Comparison of ENCODE assay signal across 27 cellular contexts in genomic region chr7:123771846-123772245, GRCh38.
"Had no signal": no experiment of that assay in that cellular context is flagged by ENCODE, and none has a peak within 500 bp of the region (broad histone marks: within the 10 kb centered on the region; RNA-seq: fewer than 3 reads in every experiment).

No MANE protein-coding gene starts in this region.

- DNase-seq: activated CD4-positive, alpha-beta memory T cell treated with anti-CD3 and anti-CD28 coated beads, Interleukin-2, amount 10 ng/mL, durations not matched to agents 7 days and 5 days; activated CD4-positive, alpha-beta T cell treated with anti-CD3 and anti-CD28 coated beads for 1 hour; activated CD4-positive, alpha-beta T cell treated with anti-CD3 and anti-CD28 coated beads for 4 hours; activated CD4-positive, alpha-beta T cell treated with anti-CD3 and anti-CD28 coated beads, Interleukin-2, amount 10 ng/mL, durations not matched to agents 7 days and 5 days; activated CD4-positive, alpha-beta T cell treated with anti-CD3 and anti-CD28 coated beads, Interleukin-2, amount 50 U/mL, for 4 hours; activated CD8-positive, alpha-beta memory T cell treated with anti-CD3 and anti-CD28 coated beads, Interleukin-2, amount 50 U/mL, for 48 hours; activated gamma-delta T cell; activated naive CD4-positive, alpha-beta T cell; activated naive CD4-positive, alpha-beta T cell treated with anti-CD3 and anti-CD28 coated beads, Interleukin-2, amount 10 ng/mL, durations not matched to agents 7 days and 5 days; activated naive CD8-positive, alpha-beta T cell treated with anti-CD3 and anti-CD28 coated beads, Interleukin-2, amount 10 ng/mL, durations not matched to agents 7 days and 5 days; activated T-cell treated with anti-CD3 and anti-CD28 coated beads for 4 hours; activated T-cell treated with anti-CD3 and anti-CD28 coated beads, Interleukin-2, amount 50 U/mL, for 24 hours; activated T-cell treated with anti-CD3 and anti-CD28 coated beads, Interleukin-2, amount 50 U/mL, for 72 hours; central memory CD4-positive, alpha-beta T cell; dorsolateral prefrontal cortex; effector memory CD4-positive, alpha-beta T cell; esophagus squamous epithelium; heart right ventricle had no signal

- H3K27ac ChIP-seq: ascending aorta, breast epithelium, cardiac muscle cell, coronary artery, dorsolateral prefrontal cortex, gastroesophageal sphincter, heart right ventricle, hepatocyte had no signal

- H3K27ac Mint-ChIP-seq: activated CD4-positive, alpha-beta memory T cell treated with anti-CD3 and anti-CD28 coated beads, Interleukin-2, amount 10 ng/mL, durations not matched to agents 7 days and 5 days; activated CD4-positive, alpha-beta T cell treated with anti-CD3 and anti-CD28 coated beads, Interleukin-2, amount 10 ng/mL, durations not matched to agents 7 days and 5 days; activated naive CD4-positive, alpha-beta T cell treated with anti-CD3 and anti-CD28 coated beads, Interleukin-2, amount 10 ng/mL, durations not matched to agents 7 days and 5 days; activated naive CD4-positive, alpha-beta T cell treated with anti-CD3 and anti-CD28 coated beads, Interleukin-2, amount 50 U/mL, for 72 hours; activated naive CD8-positive, alpha-beta T cell treated with anti-CD3 and anti-CD28 coated beads, Interleukin-2, amount 10 ng/mL, durations not matched to agents 7 days and 5 days; activated T-cell treated with anti-CD3 and anti-CD28 coated beads, Interleukin-2, amount 50 U/mL, for 24 hours; activated T-cell treated with anti-CD3 and anti-CD28 coated beads, Interleukin-2, amount 50 U/mL, for 72 hours; brain; dendritic cell treated with granulocyte-macrophage colony-stimulating factor and Interleukin-4, amounts not matched to agents 40 ng/mL and 50 ng/mL, for 4 days had no signal

- H3K36me3 Mint-ChIP-seq: activated naive CD4-positive, alpha-beta T cell treated with anti-CD3 and anti-CD28 coated beads, Interleukin-2, amount 10 ng/mL, durations not matched to agents 7 days and 5 days; activated naive CD4-positive, alpha-beta T cell treated with anti-CD3 and anti-CD28 coated beads, Interleukin-2, amount 50 U/mL, for 72 hours; activated naive CD8-positive, alpha-beta T cell treated with anti-CD3 and anti-CD28 coated beads, Interleukin-2, amount 10 ng/mL, durations not matched to agents 7 days and 5 days; brain had no signal

- H3K4me1 Mint-ChIP-seq: activated naive CD4-positive, alpha-beta T cell treated with anti-CD3 and anti-CD28 coated beads, Interleukin-2, amount 10 ng/mL, durations not matched to agents 7 days and 5 days; activated naive CD8-positive, alpha-beta T cell treated with anti-CD3 and anti-CD28 coated beads, Interleukin-2, amount 10 ng/mL, durations not matched to agents 7 days and 5 days; brain had no signal

- ATAC-seq: activated naive CD4-positive, alpha-beta T cell treated with anti-CD3 and anti-CD28 coated beads, Interleukin-2, amount 50 U/mL, for 72 hours; activated T-cell treated with anti-CD3 and anti-CD28 coated beads, Interleukin-2, amount 50 U/mL, for 72 hours; gastroesophageal sphincter; heart right ventricle had no signal

- H3K4me3 Mint-ChIP-seq: activated CD4-positive, alpha-beta memory T cell treated with anti-CD3 and anti-CD28 coated beads, Interleukin-2, amount 10 ng/mL, durations not matched to agents 7 days and 5 days; activated CD4-positive, alpha-beta T cell treated with anti-CD3 and anti-CD28 coated beads, Interleukin-2, amount 10 ng/mL, durations not matched to agents 7 days and 5 days; activated naive CD4-positive, alpha-beta T cell treated with anti-CD3 and anti-CD28 coated beads, Interleukin-2, amount 10 ng/mL, durations not matched to agents 7 days and 5 days; activated naive CD8-positive, alpha-beta T cell treated with anti-CD3 and anti-CD28 coated beads, Interleukin-2, amount 10 ng/mL, durations not matched to agents 7 days and 5 days; activated T-cell treated with anti-CD3 and anti-CD28 coated beads, Interleukin-2, amount 50 U/mL, for 24 hours; brain; dendritic cell treated with granulocyte-macrophage colony-stimulating factor and Interleukin-4, amounts not matched to agents 40 ng/mL and 50 ng/mL, for 4 days had no signal

- H3K9me3 Mint-ChIP-seq: activated naive CD4-positive, alpha-beta T cell treated with anti-CD3 and anti-CD28 coated beads, Interleukin-2, amount 10 ng/mL, durations not matched to agents 7 days and 5 days; activated naive CD4-positive, alpha-beta T cell treated with anti-CD3 and anti-CD28 coated beads, Interleukin-2, amount 50 U/mL, for 72 hours; activated naive CD8-positive, alpha-beta T cell treated with anti-CD3 and anti-CD28 coated beads, Interleukin-2, amount 10 ng/mL, durations not matched to agents 7 days and 5 days; activated T-cell treated with anti-CD3 and anti-CD28 coated beads, Interleukin-2, amount 50 U/mL, for 24 hours; activated T-cell treated with anti-CD3 and anti-CD28 coated beads, Interleukin-2, amount 50 U/mL, for 72 hours; dendritic cell treated with granulocyte-macrophage colony-stimulating factor and Interleukin-4, amounts not matched to agents 40 ng/mL and 50 ng/mL, for 4 days had no signal
